Comparison of ENCODE assay signal across 11 cellular contexts in genomic region chr2:54109848-54110247, GRCh38.
"Had no signal": no experiment of that assay in that cellular context is flagged by ENCODE, and none has a peak within 500 bp of the region (broad histone marks: within the 10 kb centered on the region; RNA-seq: fewer than 3 reads in every experiment).

No MANE protein-coding gene starts in this region.

- H3K4me2 ChIP-seq: GM23338 had no signal

- H3K27ac ChIP-seq: GM23248 had no signal

- H3K4me3 ChIP-seq: GM23248, GM23338, HAP-1 had no signal

- H3K36me3 ChIP-seq: HAP-1 had no signal

- H3K9ac ChIP-seq: GM23248 had no signal

- DNase-seq: GM23248, GOT3, H7, H9, HCEC 1CT, HFFc6 had no signal

- FAIRE-seq: H1, H54 had no signal

- ATAC-seq: GM23338, HCT116 had no signal

- H2AFZ ChIP-seq: GM23248, GM23338 had no signal

- H3K9me3 ChIP-seq: HAP-1 had no signal
